8 cellular contexts compared by ENCODE assay signal in the genomic region with DNA sequence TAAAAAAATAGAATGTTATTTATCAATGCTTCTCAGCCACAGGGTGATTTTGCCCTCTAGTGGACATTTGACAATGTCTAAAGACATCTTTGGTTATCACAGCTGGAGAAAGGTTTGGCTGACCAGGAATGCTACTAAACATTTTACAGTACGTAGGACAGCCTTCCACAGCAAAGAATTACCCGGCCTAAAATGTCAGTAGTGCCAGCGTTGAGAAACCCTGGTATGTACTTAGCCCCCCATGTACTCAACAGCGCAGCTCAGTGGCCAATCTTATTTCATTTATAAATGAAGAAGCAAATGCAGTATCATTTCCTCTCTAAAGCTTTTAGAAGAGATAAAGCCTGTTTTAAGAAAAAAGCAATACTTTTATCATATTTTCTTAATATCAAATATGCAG. TPM values are rescaled to one million over a fixed set of nuclear protein-coding genes. Genes with fewer than 3 reads are reported as not detected.
A peak's percentile ranks its signal among the peaks of the same experiment; 100 is the strongest.
DNase-seq lines count a peak whose midpoint lies in the region; ATAC-seq, FAIRE-seq and TF ChIP-seq lines count a peak whose summit lies in the region.

No MANE protein-coding gene starts in this region.

- POLR2A ChIA-PET in Panc1 (lab: Charles Lee): interaction anchor here (0.7 kb wide), 3 partner anchors 28 to 50 kb away, joined by 3 to 6 read pairs (median 6); no protein-coding TSS in a partner anchor

- H3K36me3 ChIP-seq in BE2C: no peaks in the 10 kb centered on the region
- H3K36me3 ChIP-seq in Panc1 (ENCODE audit: control insufficient read depth, insufficient read depth, low read length): peaks cover 2% of the 10 kb centered on the region; the same call in 1 of the 2 replicates
- no peaks in the 10 kb centered on the region for H3K36me3 ChIP-seq in astrocyte (ENCODE audit: insufficient read depth, low read length)

- peak overlapping the region; percentile 87 for H3K27ac Mint-ChIP-seq in astrocyte (ENCODE audit: unreplicated experiment)
- H3K27ac Mint-ChIP-seq in stimulated activated naive B cell treated with anti-CD40 and anti-IgM and Interleukin-4, amounts not matched to agents 10 μg/mL and 1 μg/mL and 100 μg/mL, for 72 hours: peak overlapping the region; percentile 59

- CTCF ChIA-PET in Panc1 (lab: Charles Lee): interaction anchor here (0.7 to 1.2 kb wide), 4 partner anchors 9 to 32 kb away, joined by 3 to 7 read pairs (median 4); no protein-coding TSS in a partner anchor

- no peak overlapping the region for H3K4me2 ChIP-seq in astrocyte (ENCODE audit: low read length)

- H3K4me3 ChIP-seq in BE2C (ENCODE audit: low read depth, low read length) (no peak overlapping the region), Panc1 (ENCODE audit: low read depth in 2 of 2, low read length in 2 of 2) (no peak overlapping the region), astrocyte (ENCODE audit: insufficient read depth, low read depth, low read length) (no peak overlapping the region)

- peaks cover 94% of the 10 kb centered on the region for H4K20me1 ChIP-seq in astrocyte (ENCODE audit: insufficient read depth, low read length)

- H3K36me3 Mint-ChIP-seq in astrocyte (ENCODE audit: low read depth, unreplicated experiment): peaks cover 11% of the 10 kb centered on the region
- peaks cover 4 to 6% of the 10 kb centered on the region in 2 donors for H3K36me3 Mint-ChIP-seq in stimulated activated naive B cell treated with anti-CD40 and anti-IgM and Interleukin-4, amounts not matched to agents 10 μg/mL and 1 μg/mL and 100 μg/mL, for 72 hours

- H2AFZ ChIP-seq in astrocyte (ENCODE audit: low read depth, low read length): no peak overlapping the region

- FAIRE-seq in H54 (lab: Jason Lieb, UNC) (peak; percentile 89), astrocyte (lab: Jason Lieb, UNC) (no peak)

- H3K27ac ChIP-seq in Panc1 (ENCODE audit: low read length) (no peak overlapping the region), astrocyte (ENCODE audit: low read depth, low read length) (no peak overlapping the region)

- H3K4me1 ChIP-seq in BE2C (no peaks in the 10 kb centered on the region), Panc1 (ENCODE audit: control insufficient read depth, insufficient read depth, low read length) (peaks cover 27% of the 10 kb centered on the region), astrocyte (ENCODE audit: insufficient read depth, low read length) (peaks cover 20% of the 10 kb centered on the region)

- intact Hi-C loops in Panc1 (cut with micrococcal nuclease; ENCODE audit: unreplicated experiment): no loop called here

- TF ChIP-seq CTCF in BE2C (IDR thresholded peaks at IDR 0.05; ENCODE audit: low read depth, low read length) (peak; percentile 82), Panc1 (IDR thresholded peaks at IDR 0.05) (peak; percentile 88), astrocyte (IDR thresholded peaks at IDR 0.05; ENCODE audit: insufficient read depth, low read depth, low read length) (peak; percentile 86)

- DNase-seq in BE2C (peak; percentile 60), H54 (ENCODE audit: insufficient read length, low spot score) (no peak), Panc1 (ENCODE audit: low read depth, low spot score) (no peak), astrocyte (ENCODE audit: low read depth) (peak; percentile 62), islet precursor cell (peak; percentile 53), DMS79 treated with DMSO at 0.1 percent for 48 hours (lab: John Stamatoyannopoulos, UW) (no peak)
- DNase-seq in stimulated activated naive B cell treated with anti-CD40 and anti-IgM and Interleukin-4, amounts not matched to agents 10 μg/mL and 1 μg/mL and 100 μg/mL, for 72 hours: no peak

- no peaks in the 10 kb centered on the region for H3K9me3 Mint-ChIP-seq in astrocyte (ENCODE audit: unreplicated experiment)
- no peaks in the 10 kb centered on the region for H3K9me3 Mint-ChIP-seq in stimulated activated naive B cell treated with anti-CD40 and anti-IgM and Interleukin-4, amounts not matched to agents 10 μg/mL and 1 μg/mL and 100 μg/mL, for 72 hours

- H3K9ac ChIP-seq in astrocyte (ENCODE audit: low read length): no peak overlapping the region

- no peaks in the 10 kb centered on the region for H3K27me3 ChIP-seq in BE2C
- H3K27me3 ChIP-seq in Panc1 (ENCODE audit: control insufficient read depth, insufficient read depth, low read length): no peaks in the 10 kb centered on the region
- H3K27me3 ChIP-seq in astrocyte (ENCODE audit: insufficient read depth, low read length): no peaks in the 10 kb centered on the region

- H3K4me3 Mint-ChIP-seq in astrocyte (ENCODE audit: unreplicated experiment): peak overlapping the region; percentile 50
- no peak overlapping the region for H3K4me3 Mint-ChIP-seq in stimulated activated naive B cell treated with anti-CD40 and anti-IgM and Interleukin-4, amounts not matched to agents 10 μg/mL and 1 μg/mL and 100 μg/mL, for 72 hours

- no peak for TF ChIP-seq POLR2A in H54 (IDR thresholded peaks at IDR 0.05; ENCODE audit: low read depth, low read length)

- peaks cover 97% of the 10 kb centered on the region for H3K79me2 ChIP-seq in astrocyte (ENCODE audit: insufficient read depth, low read length)

- H3K9me3 ChIP-seq in BE2C (no peaks in the 10 kb centered on the region), Panc1 (ENCODE audit: control insufficient read depth, insufficient read depth, low read depth, low read length) (no peaks in the 10 kb centered on the region), astrocyte (ENCODE audit: insufficient read depth, low read depth, low read length) (no peaks in the 10 kb centered on the region)

- H3K4me1 Mint-ChIP-seq in astrocyte (ENCODE audit: low read depth, unreplicated experiment): peaks cover 46% of the 10 kb centered on the region
- peaks cover 26 to 58% of the 10 kb centered on the region in 2 donors for H3K4me1 Mint-ChIP-seq in stimulated activated naive B cell treated with anti-CD40 and anti-IgM and Interleukin-4, amounts not matched to agents 10 μg/mL and 1 μg/mL and 100 μg/mL, for 72 hours

- in situ Hi-C loops in Panc1 (cut with HindIII; ENCODE audit: low pct_unique_long_range_greater_than_20kb, low sequenced_read_pairs): no loop called here

- no TSS peak for BruUV-seq in Panc1 (replicated peaks; lab: Mats Ljungman, UMichigan)

- ATAC-seq in Panc1 (peak; percentile 58; the same call in 1 of the 2 replicates), HG02840 (IDR thresholded peaks at IDR 0.05; ENCODE audit: low FRiP score, unreplicated experiment) (no peak)
- ATAC-seq in stimulated activated naive B cell treated with anti-CD40 and anti-IgM and Interleukin-4, amounts not matched to agents 10 μg/mL and 1 μg/mL and 100 μg/mL, for 72 hours (replicated peaks): peak; percentile 79 to 80

- no peaks in the 10 kb centered on the region for H3K27me3 Mint-ChIP-seq in astrocyte (ENCODE audit: low read depth, unreplicated experiment)
- no peaks in the 10 kb centered on the region for H3K27me3 Mint-ChIP-seq in stimulated activated naive B cell treated with anti-CD40 and anti-IgM and Interleukin-4, amounts not matched to agents 10 μg/mL and 1 μg/mL and 100 μg/mL, for 72 hours

RNA-seq across cellular contexts. Expression of gene MARK3, which starts 5.8 kb away (rescaled TPM):
- 139 TPM for polyA plus RNA-seq in BE2C (2012; ENCODE audit: insufficient read depth, insufficient read length, low read depth)
- total RNA-seq in Panc1 (2021; ENCODE audit: unreplicated experiment): 56.1 TPM
- polyA plus RNA-seq in Panc1 (2012; ENCODE audit: insufficient read length): 53.3 TPM
- 111 and 124 TPM in 2 replicates for total RNA-seq in astrocyte

RNA-seq across cellular contexts. Expression of gene EIF5, which starts 57.0 kb away (rescaled TPM):
- polyA plus RNA-seq in BE2C (2012; ENCODE audit: insufficient read depth, insufficient read length, low read depth): 442 TPM
- total RNA-seq in Panc1 (2021; ENCODE audit: unreplicated experiment) (238 TPM), astrocyte (330 and 337 TPM in 2 replicates)
- polyA plus RNA-seq in Panc1 (2012; ENCODE audit: insufficient read length): 91.2 TPM

Comparison
In these comparisons a context has a peak if more than half of its experiments do, and no peak if none do; other contexts are left out.
1. DNase-seq: peak in BE2C (single experiment), astrocyte (single experiment) and islet precursor cell (single experiment); none in H54 (single experiment), Panc1 (single experiment), stimulated activated naive B cell treated with anti-CD40 and anti-IgM and Interleukin-4, amounts not matched to agents 10 μg/mL and 1 μg/mL and 100 μg/mL, for 72 hours (single experiment) and DMS79 treated with DMSO at 0.1 percent for 48 hours (single experiment).
2. Peak in every context shown above with its lines, with median percentiles within 50 percentile points of each other: CTCF ChIP-seq.